In the genomic region with DNA sequence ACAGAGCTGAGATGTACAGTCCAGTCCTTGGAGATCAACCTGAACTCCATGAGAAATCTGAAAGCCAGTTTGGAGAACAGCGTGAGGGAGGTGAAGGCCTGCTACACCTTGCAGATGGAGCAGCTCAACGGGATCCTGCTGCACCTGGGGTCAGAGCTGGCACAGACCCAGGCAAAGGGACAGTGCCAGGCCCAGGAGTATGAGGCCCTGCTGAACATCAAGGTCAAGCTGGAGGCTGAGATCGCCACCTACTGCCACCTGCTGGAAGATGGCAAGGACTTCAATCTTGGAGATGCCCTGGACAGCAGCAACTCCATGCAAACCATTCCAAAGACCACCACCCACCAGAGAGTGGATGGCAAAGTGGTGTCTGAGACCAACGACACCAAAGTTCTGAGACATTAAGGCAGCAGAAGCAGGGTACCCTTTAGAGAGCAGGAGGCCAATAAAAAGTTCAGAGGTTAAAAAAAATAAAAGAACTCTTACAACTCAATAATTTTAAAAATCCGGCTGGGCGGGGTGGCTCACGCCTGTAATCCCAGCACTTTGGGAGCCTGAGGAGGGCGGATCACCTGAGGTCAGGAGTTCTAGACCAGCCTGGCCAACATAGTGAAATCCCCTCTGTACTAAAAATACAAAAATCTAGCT, we compare ENCODE assay signal across 1 cellular context.
TF ChIP-seq lines count a peak whose summit lies in the region.

No MANE protein-coding gene starts in this region.

TF ChIP-seq in IMR-90, 13 proteins besides CTCF, POLR2A, EP300 and RAD21 (continued from another document):
- TF ChIP-seq, protein P1, sequence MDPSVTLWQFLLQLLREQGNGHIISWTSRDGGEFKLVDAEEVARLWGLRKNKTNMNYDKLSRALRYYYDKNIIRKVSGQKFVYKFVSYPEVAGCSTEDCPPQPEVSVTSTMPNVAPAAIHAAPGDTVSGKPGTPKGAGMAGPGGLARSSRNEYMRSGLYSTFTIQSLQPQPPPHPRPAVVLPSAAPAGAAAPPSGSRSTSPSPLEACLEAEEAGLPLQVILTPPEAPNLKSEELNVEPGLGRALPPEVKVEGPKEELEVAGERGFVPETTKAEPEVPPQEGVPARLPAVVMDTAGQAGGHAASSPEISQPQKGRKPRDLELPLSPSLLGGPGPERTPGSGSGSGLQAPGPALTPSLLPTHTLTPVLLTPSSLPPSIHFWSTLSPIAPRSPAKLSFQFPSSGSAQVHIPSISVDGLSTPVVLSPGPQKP (IDR thresholded peaks at IDR 0.05; ENCODE audit: borderline replicate concordance, low read depth, low read length): no peak
- TF ChIP-seq FOS (IDR thresholded peaks at IDR 0.05; ENCODE audit: low read depth, low read length) (no peak), MAZ (IDR thresholded peaks at IDR 0.05; ENCODE audit: borderline replicate concordance, low read depth, low read length) (no peak), NFE2L2 (IDR thresholded peaks at IDR 0.05; ENCODE audit: low read depth, low read length) (no peak)
